35 cellular contexts compared by ENCODE assay signal in the genomic region with DNA sequence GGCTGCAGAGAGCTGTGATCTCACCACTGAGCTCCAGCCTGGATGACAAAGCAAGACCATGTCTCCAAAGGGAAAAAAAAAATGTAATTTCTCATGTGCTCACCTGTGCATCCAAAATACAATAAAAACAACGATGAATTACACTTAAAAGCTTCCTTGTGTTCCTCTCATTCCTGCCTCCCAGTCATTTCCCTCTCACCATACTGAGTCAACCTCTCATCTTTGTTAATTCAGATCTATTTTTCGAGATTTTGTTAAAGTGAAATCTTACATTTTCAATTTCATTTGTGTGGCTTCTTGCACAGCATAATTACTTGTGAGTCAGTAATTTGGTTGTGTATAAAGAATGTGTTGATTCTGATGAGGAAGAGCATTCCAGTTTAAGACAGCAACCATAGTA.
"Had no signal": no experiment of that assay in that cellular context is flagged by ENCODE, and none has a peak within 500 bp of the region (broad histone marks: within the 10 kb centered on the region; RNA-seq: fewer than 3 reads in every experiment).

No MANE protein-coding gene starts in this region.

- H3K36me3 Mint-ChIP-seq: activated CD8-positive, alpha-beta memory T cell treated with anti-CD3 and anti-CD28 coated beads, Interleukin-2, amount 10 ng/mL, durations not matched to agents 7 days and 5 days; activated naive CD4-positive, alpha-beta T cell treated with anti-CD3 and anti-CD28 coated beads, Interleukin-2, amount 10 ng/mL, durations not matched to agents 7 days and 5 days; activated naive CD4-positive, alpha-beta T cell treated with anti-CD3 and anti-CD28 coated beads, Interleukin-2, amount 50 U/mL, for 24 hours; activated naive CD8-positive, alpha-beta T cell treated with anti-CD3 and anti-CD28 coated beads for 36 hours; WTC11 had no signal

- H3K36me3 ChIP-seq: adrenal gland, brain microvascular endothelial cell, breast epithelium, WERI-Rb-1 had no signal

- H3K27ac Mint-ChIP-seq: activated CD4-positive, alpha-beta memory T cell treated with anti-CD3 and anti-CD28 coated beads, Interleukin-2, amount 10 ng/mL, durations not matched to agents 7 days and 5 days; activated CD4-positive, alpha-beta T cell treated with anti-CD3 and anti-CD28 coated beads, Interleukin-2, amount 10 ng/mL, durations not matched to agents 24 days and 14 days; activated CD8-positive, alpha-beta memory T cell treated with anti-CD3 and anti-CD28 coated beads, Interleukin-2, amount 10 ng/mL, durations not matched to agents 7 days and 5 days; activated CD8-positive, alpha-beta T cell treated with anti-CD3 and anti-CD28 coated beads, Interleukin-2, amount 10 ng/mL, durations not matched to agents 7 days and 5 days; activated naive CD4-positive, alpha-beta T cell treated with anti-CD3 and anti-CD28 coated beads, Interleukin-2, amount 10 ng/mL, durations not matched to agents 7 days and 5 days; activated naive CD4-positive, alpha-beta T cell treated with anti-CD3 and anti-CD28 coated beads, Interleukin-2, amount 50 U/mL, for 24 hours; activated naive CD8-positive, alpha-beta T cell treated with anti-CD3 and anti-CD28 coated beads for 36 hours; activated T-cell treated with anti-CD3 and anti-CD28 coated beads, Interleukin-2, amount 50 U/mL, for 24 hours; T-helper 1 cell treated with Interleukin-12 subunit alpha and Interleukin-12 subunit beta and Interleukin-4 antibody, amounts not matched to agents 30 μg/mL and 1 μg/mL, for 36 hours; T-helper 2 cell treated with Interferon-gamma antibody and Interleukin-4, amounts not matched to agents 5 μg/mL and 100 μg/mL, for 36 hours; WTC11 had no signal

- H3K4me1 Mint-ChIP-seq: activated CD4-positive, alpha-beta T cell treated with anti-CD3 and anti-CD28 coated beads, Interleukin-2, amount 10 ng/mL, durations not matched to agents 24 days and 14 days; activated naive CD4-positive, alpha-beta T cell treated with anti-CD3 and anti-CD28 coated beads, Interleukin-2, amount 50 U/mL, for 24 hours; WTC11 had no signal

- ATAC-seq: activated CD4-positive, CD25-positive, alpha-beta regulatory T cell treated with anti-CD3 and anti-CD28 coated beads, Interleukin-2, amount 50 U/mL, for 24 hours; activated CD8-positive, alpha-beta memory T cell treated with anti-CD3 and anti-CD28 coated beads, Interleukin-2, amount 10 ng/mL, durations not matched to agents 7 days and 5 days; activated CD8-positive, alpha-beta T cell treated with anti-CD3 and anti-CD28 coated beads, Interleukin-2, amount 10 ng/mL, durations not matched to agents 7 days and 5 days; body of pancreas; WTC11 had no signal

- H3K4me3 ChIP-seq: adrenal gland, body of pancreas, breast epithelium had no signal

- H3K27me3 ChIP-seq: adrenal gland, body of pancreas, brain microvascular endothelial cell, breast epithelium had no signal

- H3K9me3 Mint-ChIP-seq: activated CD4-positive, alpha-beta memory T cell treated with anti-CD3 and anti-CD28 coated beads, Interleukin-2, amount 10 ng/mL, durations not matched to agents 7 days and 5 days; activated CD4-positive, alpha-beta T cell treated with anti-CD3 and anti-CD28 coated beads, Interleukin-2, amount 10 ng/mL, durations not matched to agents 24 days and 14 days; activated naive CD4-positive, alpha-beta T cell treated with anti-CD3 and anti-CD28 coated beads, Interleukin-2, amount 10 ng/mL, durations not matched to agents 7 days and 5 days; activated naive CD4-positive, alpha-beta T cell treated with anti-CD3 and anti-CD28 coated beads, Interleukin-2, amount 50 U/mL, for 24 hours; activated naive CD8-positive, alpha-beta T cell treated with anti-CD3 and anti-CD28 coated beads for 36 hours; activated T-cell treated with anti-CD3 and anti-CD28 coated beads, Interleukin-2, amount 50 U/mL, for 24 hours; T-helper 1 cell treated with Interleukin-12 subunit alpha and Interleukin-12 subunit beta and Interleukin-4 antibody, amounts not matched to agents 30 μg/mL and 1 μg/mL, for 36 hours; T-helper 2 cell treated with Interferon-gamma antibody and Interleukin-4, amounts not matched to agents 5 μg/mL and 100 μg/mL, for 36 hours; WTC11 had no signal

- H3K27me3 Mint-ChIP-seq: activated CD4-positive, alpha-beta T cell treated with anti-CD3 and anti-CD28 coated beads, Interleukin-2, amount 10 ng/mL, durations not matched to agents 24 days and 14 days; activated naive CD4-positive, alpha-beta T cell treated with anti-CD3 and anti-CD28 coated beads, Interleukin-2, amount 50 U/mL, for 24 hours; activated naive CD8-positive, alpha-beta T cell treated with anti-CD3 and anti-CD28 coated beads for 36 hours; activated T-cell treated with anti-CD3 and anti-CD28 coated beads, Interleukin-2, amount 50 U/mL, for 24 hours had no signal

- DNase-seq: activated CD4-positive, alpha-beta memory T cell treated with anti-CD3 and anti-CD28 coated beads, Interleukin-2, amount 10 ng/mL, durations not matched to agents 7 days and 5 days; activated CD4-positive, alpha-beta T cell treated with anti-CD3 and anti-CD28 coated beads for 1 hour; activated CD4-positive, alpha-beta T cell treated with anti-CD3 and anti-CD28 coated beads for 4 hours; activated CD4-positive, alpha-beta T cell treated with anti-CD3 and anti-CD28 coated beads, Interleukin-2, amount 10 ng/mL, durations not matched to agents 24 days and 14 days; activated CD4-positive, alpha-beta T cell treated with anti-CD3 and anti-CD28 coated beads, Interleukin-2, amount 50 U/mL, for 1 hour; activated CD4-positive, alpha-beta T cell treated with anti-CD3 and anti-CD28 coated beads, Interleukin-2, amount 50 U/mL, for 4 hours; activated CD4-positive, CD25-positive, alpha-beta regulatory T cell; activated CD8-positive, alpha-beta memory T cell treated with anti-CD3 and anti-CD28 coated beads for 24 hours; activated CD8-positive, alpha-beta memory T cell treated with anti-CD3 and anti-CD28 coated beads, Interleukin-2, amount 10 ng/mL, durations not matched to agents 7 days and 5 days; activated CD8-positive, alpha-beta memory T cell treated with anti-CD3 and anti-CD28 coated beads, Interleukin-2, amount 50 U/mL, for 48 hours; activated CD8-positive, alpha-beta T cell treated with anti-CD3 and anti-CD28 coated beads, Interleukin-2, amount 10 ng/mL, durations not matched to agents 7 days and 5 days; activated effector memory CD4-positive, alpha-beta T cell treated with anti-CD3 and anti-CD28 coated beads, Interleukin-2, amount 50 U/mL, for 16 hours; activated gamma-delta T cell treated with Interleukin-2 at 50 U/mL for 16 hours; activated naive CD4-positive, alpha-beta T cell; activated naive CD4-positive, alpha-beta T cell treated with anti-CD3 and anti-CD28 coated beads, Interleukin-2, amount 10 ng/mL, durations not matched to agents 7 days and 5 days; activated naive CD8-positive, alpha-beta T cell treated with anti-CD3 and anti-CD28 coated beads for 36 hours; activated T-cell treated with anti-CD3 and anti-CD28 coated beads, Interleukin-2, amount 50 U/mL, for 24 hours; activated T-cell treated with anti-CD3 and anti-CD28 coated beads, Interleukin-2, amount 50 U/mL, for 48 hours; adrenal gland; amniotic stem cell; aorta; body of pancreas; brain microvascular endothelial cell; central memory CD4-positive, alpha-beta T cell; SW 1271; T-helper 1 cell; T-helper 2 cell; T-helper 9 cell; WERI-Rb-1 had no signal

- H3K4me3 Mint-ChIP-seq: activated CD4-positive, alpha-beta memory T cell treated with anti-CD3 and anti-CD28 coated beads, Interleukin-2, amount 10 ng/mL, durations not matched to agents 7 days and 5 days; activated CD4-positive, alpha-beta T cell treated with anti-CD3 and anti-CD28 coated beads, Interleukin-2, amount 10 ng/mL, durations not matched to agents 24 days and 14 days; activated CD8-positive, alpha-beta memory T cell treated with anti-CD3 and anti-CD28 coated beads, Interleukin-2, amount 10 ng/mL, durations not matched to agents 7 days and 5 days; activated CD8-positive, alpha-beta T cell treated with anti-CD3 and anti-CD28 coated beads, Interleukin-2, amount 10 ng/mL, durations not matched to agents 7 days and 5 days; activated naive CD4-positive, alpha-beta T cell treated with anti-CD3 and anti-CD28 coated beads, Interleukin-2, amount 10 ng/mL, durations not matched to agents 7 days and 5 days; activated naive CD4-positive, alpha-beta T cell treated with anti-CD3 and anti-CD28 coated beads, Interleukin-2, amount 50 U/mL, for 24 hours; activated naive CD8-positive, alpha-beta T cell treated with anti-CD3 and anti-CD28 coated beads for 36 hours; activated T-cell treated with anti-CD3 and anti-CD28 coated beads, Interleukin-2, amount 50 U/mL, for 24 hours; T-helper 1 cell treated with Interleukin-12 subunit alpha and Interleukin-12 subunit beta and Interleukin-4 antibody, amounts not matched to agents 30 μg/mL and 1 μg/mL, for 36 hours; T-helper 2 cell treated with Interferon-gamma antibody and Interleukin-4, amounts not matched to agents 5 μg/mL and 100 μg/mL, for 36 hours; WTC11 had no signal

- H3K9me3 ChIP-seq: adrenal gland, body of pancreas, breast epithelium had no signal
